Comparison of ENCODE assay signal across 18 cellular contexts in the genomic region with DNA sequence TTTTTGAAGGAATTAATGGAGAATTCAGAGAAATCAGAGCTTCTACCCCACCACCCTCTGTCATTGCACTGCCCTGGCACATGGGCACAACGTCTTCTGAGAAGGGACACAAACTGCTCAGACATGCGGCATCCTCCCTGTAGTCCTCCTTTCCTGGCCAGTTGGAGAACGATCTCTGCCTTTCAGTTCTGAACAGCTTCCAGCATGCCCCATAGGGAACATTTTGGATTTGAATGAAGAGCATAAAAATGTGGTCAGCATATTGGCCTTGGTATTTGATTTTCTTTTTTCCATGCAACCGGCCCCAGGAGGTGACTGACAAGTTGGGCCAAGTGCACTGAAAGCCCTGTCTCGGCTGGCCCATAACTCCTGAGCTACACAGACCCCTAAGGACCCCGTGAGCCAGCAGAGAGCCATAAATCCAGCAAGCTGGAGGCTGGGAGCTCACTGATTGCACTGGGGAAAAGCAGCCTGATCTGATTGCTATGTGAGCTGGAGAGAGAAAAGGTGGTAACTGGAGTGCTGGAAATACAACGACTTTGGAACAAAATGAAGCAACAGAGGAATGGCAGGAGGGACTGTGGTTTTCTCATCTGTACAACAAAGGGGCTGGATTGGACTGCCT. TPM values are rescaled to one million over a fixed set of nuclear protein-coding genes. Genes with fewer than 3 reads are reported as not detected.
DNase-seq lines count a peak whose midpoint lies in the region; ATAC-seq, FAIRE-seq and TF ChIP-seq lines count a peak whose summit lies in the region.
"Had no signal": no experiment of that assay in that cellular context is flagged by ENCODE, and none has a peak within 500 bp of the region (broad histone marks: within the 10 kb centered on the region; RNA-seq: fewer than 3 reads in every experiment).

No MANE protein-coding gene starts in this region.

- no peaks in the 10 kb centered on the region for H3F3A ChIP-seq in neural cell (ENCODE audit: insufficient read depth, low read length, poor library complexity, severe bottlenecking)

- intact Hi-C loops in kidney (cut with DNase I) = no loop called here
- intact Hi-C loops in sciatic nerve (cut with DNase I) = no loop called here

- no peak overlapping the region for H3K4me2 ChIP-seq in neural cell (ENCODE audit: low read length)
- H3K4me2 ChIP-seq: A549 had no signal

- H3K4me1 ChIP-seq in kidney (ENCODE audit: control insufficient read depth in 1 of 2, insufficient read depth in 1 of 2, low read depth in 1 of 2, low read length in 2 of 2) = peaks cover 0 to 3% of the 10 kb centered on the region in 2 donors
- H3K4me1 ChIP-seq: A549, BE2C had no signal

- H3K4me3 ChIP-seq in kidney (ENCODE audit: low read length in 2 of 2) = no peak overlapping the region
- no peak overlapping the region for H3K4me3 ChIP-seq in neural cell (ENCODE audit: low read length)
- H3K4me3 ChIP-seq: A549 had no signal

- H3K27ac Mint-ChIP-seq in brain (peak overlapping the region in 4 of 5 experiments; percentile 5 to 89 (median 67)), progenitor cell of endocrine pancreas (no peak overlapping the region)
- H3K27ac Mint-ChIP-seq: CD4-positive, alpha-beta memory T cell; IgD-negative memory B cell had no signal

- ATAC-seq in sciatic nerve = peak; percentile 34
- ATAC-seq: A549 had no signal

- peak overlapping the region in 1 of 5 experiments; percentile 3 for H3K4me3 Mint-ChIP-seq in brain
- H3K4me3 Mint-ChIP-seq in progenitor cell of endocrine pancreas (ENCODE audit: low read depth) = no peak overlapping the region
- H3K4me3 Mint-ChIP-seq: CD4-positive, alpha-beta memory T cell; IgD-negative memory B cell had no signal

- no peaks in the 10 kb centered on the region for H3K79me2 ChIP-seq in neural cell (replicated peaks; ENCODE audit: insufficient read depth, low read length)

- no peak for FAIRE-seq in kidney (lab: Jason Lieb, UNC)
- FAIRE-seq: A549, D721Med, H54 had no signal

- H2AFZ ChIP-seq in neural cell (ENCODE audit: low read depth, low read length) = no peak overlapping the region

- H3K9me2 ChIP-seq in neural cell (ENCODE audit: insufficient read depth, low read length) = no peaks in the 10 kb centered on the region

- no peak overlapping the region for H3K27ac ChIP-seq in kidney (ENCODE audit: low read depth in 2 of 2, low read length in 2 of 2)
- no peak overlapping the region for H3K27ac ChIP-seq in neural cell (ENCODE audit: low read length)
- H3K27ac ChIP-seq: A549, C4-2B had no signal

- no peaks in the 10 kb centered on the region for H4K20me1 ChIP-seq in neural cell (ENCODE audit: insufficient read depth)

- TF ChIP-seq CTCF in brain (conservative IDR thresholded peaks at IDR 0.05) (no peak), kidney (IDR thresholded peaks at IDR 0.05; ENCODE audit: borderline replicate concordance, extremely low read depth, insufficient read depth) (no peak), neural cell (IDR thresholded peaks at IDR 0.05; ENCODE audit: poor library complexity, severe bottlenecking) (no peak), progenitor cell of endocrine pancreas (IDR thresholded peaks at IDR 0.05; ENCODE audit: unreplicated experiment) (no peak)

- TF ChIP-seq RAD21 in neural cell (conservative IDR thresholded peaks at IDR 0.05) = no peak

- H3K9ac ChIP-seq in kidney (ENCODE audit: low read length in 2 of 2) (no peak overlapping the region), neural cell (ENCODE audit: low read length) (peak overlapping the region; percentile 15)

- H3K9me3 Mint-ChIP-seq in brain (no peaks in the 10 kb centered on the region), progenitor cell of endocrine pancreas (ENCODE audit: low read depth) (no peaks in the 10 kb centered on the region)
- H3K9me3 Mint-ChIP-seq: CD4-positive, alpha-beta memory T cell; IgD-negative memory B cell had no signal

- H3K36me3 ChIP-seq in kidney (ENCODE audit: control insufficient read depth in 1 of 2, insufficient read depth in 2 of 2, low read length in 2 of 2) = no peaks in the 10 kb centered on the region
- H3K36me3 ChIP-seq in neural cell (ENCODE audit: insufficient read depth, low read length) = no peaks in the 10 kb centered on the region
- H3K36me3 ChIP-seq: BE2C had no signal

- H3K27me3 ChIP-seq in neural cell (ENCODE audit: insufficient read depth, low read depth, low read length) = no peaks in the 10 kb centered on the region

- H3K9me3 ChIP-seq in kidney (ENCODE audit: control insufficient read depth in 1 of 2, low read length in 2 of 2) = no peaks in the 10 kb centered on the region
- no peaks in the 10 kb centered on the region for H3K9me3 ChIP-seq in neural cell (ENCODE audit: low read length)
- H3K9me3 ChIP-seq: A549, BE2C had no signal

- H3K36me3 Mint-ChIP-seq in brain = no peaks in the 10 kb centered on the region
- no peaks in the 10 kb centered on the region for H3K36me3 Mint-ChIP-seq in progenitor cell of endocrine pancreas (ENCODE audit: insufficient read depth)
- H3K36me3 Mint-ChIP-seq: CD4-positive, alpha-beta memory T cell had no signal

- no peak for TF ChIP-seq EP300 in neural cell (conservative IDR thresholded peaks at IDR 0.05; ENCODE audit: poor library complexity, severe bottlenecking)

- H3K27me3 Mint-ChIP-seq in brain = peaks cover 12% of the 10 kb centered on the region
- H3K27me3 Mint-ChIP-seq in progenitor cell of endocrine pancreas = peaks cover 9% of the 10 kb centered on the region

- peak; percentile 20 for DNase-seq in kidney
- DNase-seq in sciatic nerve (ENCODE audit: low spot score) = no peak
- no peak for DNase-seq in RKO (ENCODE audit: low spot score)
- no peak for DNase-seq in progenitor cell of endocrine pancreas (ENCODE audit: low spot score, unreplicated experiment)
- DNase-seq in D341Med (ENCODE audit: low spot score) = no peak
- DNase-seq: BE2C; CD4-positive, alpha-beta memory T cell; DND-41; GF-D8 had no signal

- peaks cover 26% of the 10 kb centered on the region for H3K4me1 Mint-ChIP-seq in brain
- peaks cover 12% of the 10 kb centered on the region for H3K4me1 Mint-ChIP-seq in progenitor cell of endocrine pancreas (ENCODE audit: low read depth)
- H3K4me1 Mint-ChIP-seq: CD4-positive, alpha-beta memory T cell; IgD-negative memory B cell had no signal

TF ChIP-seq in neural cell, 6 proteins besides CTCF, POLR2A, EP300 and RAD21:
- TF ChIP-seq REST (IDR thresholded peaks at IDR 0.05; ENCODE audit: borderline replicate concordance) = no peak
- TF ChIP-seq EZH2 (IDR thresholded peaks at IDR 0.05; ENCODE audit: borderline replicate concordance, insufficient read depth, low read length, poor library complexity, severe bottlenecking) = no peak
- no peak for TF ChIP-seq TAF1 (IDR thresholded peaks at IDR 0.05; ENCODE audit: low read depth)
- TF ChIP-seq POLR2AphosphoS5 (IDR thresholded peaks at IDR 0.05) = no peak
- no peak for TF ChIP-seq SMC3 (conservative IDR thresholded peaks at IDR 0.05; ENCODE audit: poor library complexity)
- no peak for TF ChIP-seq MXI1 (conservative IDR thresholded peaks at IDR 0.05; ENCODE audit: poor library complexity, severe bottlenecking)

RNA-seq across cellular contexts. Expression of gene BLACAT1, which starts 10.9 kb away (rescaled TPM):
- polyA plus RNA-seq in brain (ENCODE audit: insufficient read depth, low read depth, low replicate concordance) (0.10 TPM), kidney (ENCODE audit: insufficient read depth, low read depth, low replicate concordance) (0.37 TPM), neural cell (5.6 and 6.0 TPM in 2 replicates)
- total RNA-seq in kidney (4.3 TPM), sciatic nerve (0.13 TPM), progenitor cell of endocrine pancreas (6.3 and 6.7 TPM in 2 replicates)
- 12.2 and 15.9 TPM in 2 replicates for polyA minus RNA-seq in neural cell
- polyA plus RNA-seq: CD4-positive, alpha-beta memory T cell; IgD-negative memory B cell had no signal

RNA-seq across cellular contexts. Expression of gene CDK18, which starts 37.7 kb away (rescaled TPM):
- 73.1 TPM for polyA plus RNA-seq in brain (ENCODE audit: insufficient read depth, low read depth, low replicate concordance)
- total RNA-seq in kidney = 25.7 TPM
- polyA plus RNA-seq in kidney (ENCODE audit: insufficient read depth, low read depth, low replicate concordance) = 36.3 TPM
- polyA plus RNA-seq in neural cell = not detected in 2 replicates
- 1.5 TPM in 1 of 2 replicates, not detected in the other for polyA minus RNA-seq in neural cell
- total RNA-seq in sciatic nerve = 9.4 TPM
- total RNA-seq in progenitor cell of endocrine pancreas = 23.9 and 24.5 TPM in 2 replicates

RNA-seq across cellular contexts. Expression of gene LEMD1, which starts 44.9 kb away (rescaled TPM):
- polyA plus RNA-seq in brain (ENCODE audit: insufficient read depth, low read depth, low replicate concordance) (not detected), kidney (ENCODE audit: insufficient read depth, low read depth, low replicate concordance) (not detected), neural cell (62.8 and 67.6 TPM in 2 replicates)
- total RNA-seq in kidney (6.5 TPM), sciatic nerve (not detected), progenitor cell of endocrine pancreas (13.9 and 15.2 TPM in 2 replicates)
- 51.1 and 51.6 TPM in 2 replicates for polyA minus RNA-seq in neural cell
- total RNA-seq: HT1080 had no signal
- polyA plus RNA-seq: AG04450; CD4-positive, alpha-beta memory T cell; IgD-negative memory B cell had no signal
